ENCODE assay signal across 12 cellular contexts in genomic region chr19:6274756-6275155, GRCh38. TPM values are rescaled to one million over a fixed set of nuclear protein-coding genes. Genes with fewer than 3 reads are reported as not detected.
A peak's percentile ranks its signal among the peaks of the same experiment; 100 is the strongest.
DNase-seq lines count a peak whose midpoint lies in the region; ATAC-seq, FAIRE-seq and TF ChIP-seq lines count a peak whose summit lies in the region.
"Had no signal": no experiment of that assay in that cellular context is flagged by ENCODE, and none has a peak within 500 bp of the region (broad histone marks: within the 10 kb centered on the region; RNA-seq: fewer than 3 reads in every experiment).

No MANE protein-coding gene starts in this region.

- no peak overlapping the region for H2AFZ ChIP-seq in endothelial cell of umbilical vein (ENCODE audit: low read depth, low read length)

- H3K4me3 ChIP-seq in RWPE2 (ENCODE audit: severe bottlenecking) (no peak overlapping the region), endothelial cell of umbilical vein (replicated peaks in 1 of 3; ENCODE audit: insufficient read depth in 1 of 3, low read depth in 1 of 3, low read length in 3 of 3) (no peak overlapping the region), mucosa of stomach (ENCODE audit: low read length) (no peak overlapping the region), tibial nerve (no peak overlapping the region)

- POLR2A ChIA-PET in endothelial cell of umbilical vein (lab: Charles Lee): no interaction called here

- H4K20me1 ChIP-seq in endothelial cell of umbilical vein (replicated peaks; ENCODE audit: control insufficient read depth, extremely low read depth, insufficient read depth, low read length): no peaks in the 10 kb centered on the region

- TF ChIP-seq CTCF in RWPE2 (IDR thresholded peaks at IDR 0.05; ENCODE audit: poor library complexity, severe bottlenecking): no peak
- no peak for TF ChIP-seq CTCF in endothelial cell of umbilical vein (IDR thresholded peaks at IDR 0.05; ENCODE audit: extremely low read depth in 1 of 2, insufficient read depth in 1 of 2, low read depth in 1 of 2, low read length in 2 of 2)
- no peak for TF ChIP-seq CTCF in tibial nerve (IDR thresholded peaks at IDR 0.05)

- intact Hi-C loops in endothelial cell of umbilical vein (cut with micrococcal nuclease): loop anchor here (5.0 kb wide), 1 partner anchor 212 kb away; no protein-coding TSS in a partner anchor

- peaks cover 85% of the 10 kb centered on the region for H3K79me2 ChIP-seq in endothelial cell of umbilical vein (ENCODE audit: control insufficient read depth, insufficient read depth, low read length)

- 71 to 76% methylated on average over 13 to 15 of the region's 15 CpGs for WGBS in tibial nerve, 2 donors

- no peak for FAIRE-seq in endothelial cell of umbilical vein (lab: Jason Lieb, UNC)

- H3K27ac ChIP-seq in RWPE2 (ENCODE audit: poor library complexity, severe bottlenecking) (peak overlapping the region; percentile 93), endothelial cell of umbilical vein (ENCODE audit: insufficient read depth, low read depth, low read length) (peak overlapping the region; percentile 90), tibial nerve (peak overlapping the region; percentile 75 to 93 (median 85))

- H3K27me3 ChIP-seq in RWPE2 (ENCODE audit: insufficient read depth, poor library complexity, severe bottlenecking) (no peaks in the 10 kb centered on the region), endothelial cell of umbilical vein (ENCODE audit: control insufficient read depth in 2 of 2, insufficient read depth in 2 of 2, low read length in 2 of 2) (no peaks in the 10 kb centered on the region), mucosa of stomach (ENCODE audit: control insufficient read depth, insufficient read depth, low read length) (no peaks in the 10 kb centered on the region), tibial nerve (no peaks in the 10 kb centered on the region)

- dilution Hi-C loops in endothelial cell of umbilical vein (cut with MboI; ENCODE audit: extremely low pct_ligation_motif_present, low sequenced_read_pairs): loop anchor here (10.0 kb wide), 1 partner anchor 50 kb away; no protein-coding TSS in a partner anchor

- no peak for ATAC-seq in RWPE2 (ENCODE audit: low read depth)
- no peak for ATAC-seq in GM19351 (IDR thresholded peaks at IDR 0.05; ENCODE audit: unreplicated experiment)
- no peak for ATAC-seq in HG02970 (IDR thresholded peaks at IDR 0.05; ENCODE audit: low FRiP score, unreplicated experiment)

- no peak overlapping the region for H3K9ac ChIP-seq in endothelial cell of umbilical vein (replicated peaks; ENCODE audit: extremely low read depth, insufficient read depth, low read length)
- H3K9ac ChIP-seq in mucosa of stomach (ENCODE audit: low read length): peak overlapping the region; percentile 29

- peaks cover 9% of the 10 kb centered on the region for H3K36me3 ChIP-seq in RWPE2 (ENCODE audit: low read depth)
- peaks cover 3 to 6% of the 10 kb centered on the region in 2 experiments for H3K36me3 ChIP-seq in endothelial cell of umbilical vein (ENCODE audit: control insufficient read depth in 2 of 2, extremely low read depth in 1 of 2, insufficient read depth in 2 of 2, low read length in 2 of 2)
- H3K36me3 ChIP-seq in mucosa of stomach (ENCODE audit: control insufficient read depth, insufficient read depth, low read length): no peaks in the 10 kb centered on the region
- H3K36me3 ChIP-seq in tibial nerve: peaks cover 0 to 10% (median 0%) of the 10 kb centered on the region in 3 donors

- BruUV-seq in endothelial cell of umbilical vein (replicated peaks; lab: Mats Ljungman, UMichigan): no TSS peak

- H3K9me3 ChIP-seq in RWPE2 (ENCODE audit: severe bottlenecking) (no peaks in the 10 kb centered on the region), endothelial cell of umbilical vein (replicated peaks; ENCODE audit: control insufficient read depth, insufficient read depth, low read length) (no peaks in the 10 kb centered on the region), mucosa of stomach (ENCODE audit: control insufficient read depth, low read length) (no peaks in the 10 kb centered on the region), tibial nerve (no peaks in the 10 kb centered on the region)

- H3K4me2 ChIP-seq in endothelial cell of umbilical vein (ENCODE audit: insufficient read depth, low read length): peak overlapping the region; percentile 63

- no peaks in the 10 kb centered on the region for H3K9me1 ChIP-seq in endothelial cell of umbilical vein (replicated peaks; ENCODE audit: control insufficient read depth, extremely low read depth, insufficient read depth, low read length)

- CTCF ChIA-PET in endothelial cell of umbilical vein (lab: Charles Lee): interaction anchor here (1.3 kb wide), 1 partner anchor 37 kb away, joined by 7 read pairs; no protein-coding TSS in a partner anchor

- H3K4me1 ChIP-seq in RWPE2 (ENCODE audit: insufficient read depth, poor library complexity, severe bottlenecking): peaks cover 34% of the 10 kb centered on the region
- H3K4me1 ChIP-seq in endothelial cell of umbilical vein (ENCODE audit: control insufficient read depth, extremely low read depth, insufficient read depth, low read length): peaks cover 80% of the 10 kb centered on the region
- peaks cover 77% of the 10 kb centered on the region for H3K4me1 ChIP-seq in mucosa of stomach (ENCODE audit: control insufficient read depth, insufficient read depth, low read length)
- peaks cover 0 to 94% (median 77%) of the 10 kb centered on the region in 4 donors for H3K4me1 ChIP-seq in tibial nerve

- TF ChIP-seq EP300 in tibial nerve (IDR thresholded peaks at IDR 0.05): no peak

- TF ChIP-seq POLR2A in endothelial cell of umbilical vein (IDR thresholded peaks at IDR 0.05; ENCODE audit: low read depth, low read length) (no peak), tibial nerve (IDR thresholded peaks at IDR 0.05) (no peak)

- DNase-seq in RWPE2 (ENCODE audit: low spot score) (no peak), endothelial cell of umbilical vein (ENCODE audit: low read depth, low spot score) (no peak), tibial nerve (ENCODE audit: low spot score in 2 of 2) (no peak), dermis blood vessel endothelial cell (no peak), AML-193 (lab: John Stamatoyannopoulos, UW) (no peak)
- DNase-seq: activated CD4-positive, alpha-beta T cell treated with anti-CD3 and anti-CD28 coated beads, Interleukin-2, amount 50 U/mL, for 1 hour; GDM1; occipital lobe had no signal

TF ChIP-seq in endothelial cell of umbilical vein, 7 proteins besides CTCF, POLR2A, EP300 and RAD21:
- TF ChIP-seq MAX (IDR thresholded peaks at IDR 0.05; ENCODE audit: insufficient read depth, insufficient read length): no peak
- no peak for TF ChIP-seq JUN (IDR thresholded peaks at IDR 0.05; ENCODE audit: borderline replicate concordance, insufficient read depth, insufficient read length, low read depth)
- no peak for TF ChIP-seq EZH2 (IDR thresholded peaks at IDR 0.05; ENCODE audit: borderline replicate concordance, low read depth, low read length, severe bottlenecking)
- TF ChIP-seq GATA2 (IDR thresholded peaks at IDR 0.05; ENCODE audit: insufficient read depth, insufficient read length, low read depth, low read length): no peak
- no peak for TF ChIP-seq MYC (IDR thresholded peaks at IDR 0.05; ENCODE audit: low read depth, low read length)
- no peak for TF ChIP-seq POLR2AphosphoS5 (IDR thresholded peaks at IDR 0.05; ENCODE audit: insufficient read depth, low read depth, low read length)
- no peak for TF ChIP-seq FOS (IDR thresholded peaks at IDR 0.05; ENCODE audit: borderline replicate concordance, insufficient read depth, low read length)

RNA-seq across cellular contexts. Expression of gene MLLT1, which starts 5.0 kb away (rescaled TPM):
- total RNA-seq in endothelial cell of umbilical vein: 79.2 and 84.8 TPM in 2 replicates
- polyA plus RNA-seq in endothelial cell of umbilical vein: 43.9 and 52.9 TPM in 2 replicates
- 32.5 and 45.8 TPM in 2 replicates for polyA plus RNA-seq in endothelial cell of umbilical vein (2011; cell fraction: cytosol; rRNA removed)
- polyA plus RNA-seq in endothelial cell of umbilical vein (2011; cell fraction: nucleus; rRNA removed): 62.0 and 69.5 TPM in 2 replicates
- polyA plus RNA-seq in endothelial cell of umbilical vein (2012): 37.9 and 50.9 TPM in 2 replicates
- 34.3 and 51.6 TPM in 2 replicates for polyA minus RNA-seq in endothelial cell of umbilical vein
- 63.8 TPM for polyA minus RNA-seq in endothelial cell of umbilical vein (2011; cell fraction: cytosol; rRNA and poly(A)+ RNA removed)
- 17.7 and 33.5 TPM in 2 replicates for polyA minus RNA-seq in endothelial cell of umbilical vein (2011; cell fraction: nucleus; rRNA and poly(A)+ RNA removed)
- total RNA-seq in tibial nerve: 10 to 100 TPM; 15.1 to 42.0 (median 19.9) TPM
- 5.1 and 13.2 TPM in 2 replicates for total RNA-seq in dermis blood vessel endothelial cell

RNA-seq across cellular contexts. Expression of gene ACER1, which starts 58.7 kb away (rescaled TPM):
- total RNA-seq in endothelial cell of umbilical vein (not detected in 2 replicates), tibial nerve (not detected), dermis blood vessel endothelial cell (not detected in 2 replicates)
- polyA plus RNA-seq in endothelial cell of umbilical vein: 0.04 TPM in 1 of 2 replicates, not detected in the other
- polyA plus RNA-seq in endothelial cell of umbilical vein (2011; cell fraction: cytosol; rRNA removed): 0.05 TPM in 1 of 2 replicates, not detected in the other
- not detected in 2 replicates for polyA plus RNA-seq in endothelial cell of umbilical vein (2011; cell fraction: nucleus; rRNA removed)
- not detected in 2 replicates for polyA plus RNA-seq in endothelial cell of umbilical vein (2012)
- 0.51 TPM in 1 of 2 replicates, not detected in the other for polyA minus RNA-seq in endothelial cell of umbilical vein
- not detected for polyA minus RNA-seq in endothelial cell of umbilical vein (2011; cell fraction: cytosol; rRNA and poly(A)+ RNA removed)
- polyA minus RNA-seq in endothelial cell of umbilical vein (2011; cell fraction: nucleus; rRNA and poly(A)+ RNA removed): not detected in 2 replicates
- total RNA-seq: glomerular endothelial cell, occipital lobe had no signal
